1 cellular context compared by ENCODE assay signal in genomic region chr4:83284161-83285021, GRCh38.
TF ChIP-seq lines count a peak whose summit lies in the region.

Gene COQ2, minus strand, starts transcription at chr4:83284798. Its CDS starts 34 bp downstream, at chr4:83284764.

TF ChIP-seq in K562, 482 proteins besides CTCF, POLR2A, EP300 and RAD21 (continued from another document and continues in another):
- TF ChIP-seq ZNF280A (IDR thresholded peaks at IDR 0.05; ENCODE audit: low read depth, partially characterized antibody) (no peak), CEBPZ (IDR thresholded peaks at IDR 0.05; ENCODE audit: borderline replicate concordance, low read depth, low read length) (no peak), MCM5 (IDR thresholded peaks at IDR 0.05; ENCODE audit: low read depth) (no peak), CREBBP (IDR thresholded peaks at IDR 0.05; ENCODE audit: low read depth, low read length) (no peak), CBFA2T2 (conservative IDR thresholded peaks at IDR 0.05) (no peak), NFATC3 (IDR thresholded peaks at IDR 0.05) (peak; percentile 95), TCF3 (CRISPR knock-in tag; IDR thresholded peaks at IDR 0.05) (no peak), ZNF609 (CRISPR knock-in tag; IDR thresholded peaks at IDR 0.05; ENCODE audit: borderline replicate concordance) (peak; percentile 88; the same call in 1 of the 2 replicates), ZNF449 (CRISPR knock-in tag; IDR thresholded peaks at IDR 0.05) (no peak), SPI1 (IDR thresholded peaks at IDR 0.05; ENCODE audit: borderline replicate concordance, low read depth, low read length) (no peak), ZBTB43 (CRISPR knock-in tag; IDR thresholded peaks at IDR 0.05) (no peak), ZBTB7A (IDR thresholded peaks at IDR 0.05; ENCODE audit: borderline replicate concordance, control insufficient read depth, low read depth, low read length) (peak; percentile 37; the same call in 1 of the 2 replicates), ELF4 (CRISPR knock-in tag; IDR thresholded peaks at IDR 0.05) (no peak), MAFG (tag; conservative IDR thresholded peaks at IDR 0.05) (no peak), CCNT2 (IDR thresholded peaks at IDR 0.05; ENCODE audit: borderline replicate concordance, extremely low read depth, insufficient read length, low read depth, low read length) (peak; percentile 91), ZNF586 (CRISPR knock-in tag; conservative IDR thresholded peaks at IDR 0.05) (no peak), NEUROD1 (IDR thresholded peaks at IDR 0.05; ENCODE audit: borderline replicate concordance, low read depth, low read length, partially characterized antibody) (no peak), KLF13 (tag; IDR thresholded peaks at IDR 0.05; ENCODE audit: borderline replicate concordance, low read depth) (peak; percentile 87), ELF1 (tag; IDR thresholded peaks at IDR 0.05) (no peak), POLR2H (tag; IDR thresholded peaks at IDR 0.05; ENCODE audit: low read depth) (peak; percentile 90), GMEB1 (CRISPR knock-in tag; IDR thresholded peaks at IDR 0.05) (peak; percentile 54; the same call in 1 of the 2 replicates), HNRNPL (IDR thresholded peaks at IDR 0.05; ENCODE audit: low read depth, low read length) (no peak; the same call in 1 of the 2 replicates), ZNF695 (CRISPR knock-in tag; IDR thresholded peaks at IDR 0.05) (no peak), ZBTB26 (CRISPR knock-in tag; IDR thresholded peaks at IDR 0.05) (no peak), KAT8 (IDR thresholded peaks at IDR 0.05; ENCODE audit: low read depth) (no peak), ZNF354B (CRISPR knock-in tag; IDR thresholded peaks at IDR 0.05) (no peak), ELF2 (CRISPR knock-in tag; IDR thresholded peaks at IDR 0.05) (no peak), NCOA2 (IDR thresholded peaks at IDR 0.05; ENCODE audit: partially characterized antibody in 2 of 2) (no peak), MXD1 (CRISPR knock-in tag; IDR thresholded peaks at IDR 0.05; ENCODE audit: borderline replicate concordance, poor library complexity, severe bottlenecking) (no peak), HMG20A (CRISPR knock-in tag; conservative IDR thresholded peaks at IDR 0.05) (no peak), E2F8 (IDR thresholded peaks at IDR 0.05; ENCODE audit: low read depth, partially characterized antibody) (no peak), HNRNPLL (IDR thresholded peaks at IDR 0.05; ENCODE audit: low read depth, low read length, poor library complexity, severe bottlenecking) (peak; percentile 72), ZHX1 (conservative IDR thresholded peaks at IDR 0.05; ENCODE audit: low read length) (no peak), POLR3A (IDR thresholded peaks at IDR 0.05; ENCODE audit: borderline replicate concordance, extremely low read depth, insufficient read depth, insufficient read length) (no peak)
